Comparison of ENCODE assay signal across 1 cellular context in genomic region chr11:67433536-67434394, GRCh38.
TF ChIP-seq lines count a peak whose summit lies in the region.

No MANE protein-coding gene starts in this region.

TF ChIP-seq in GM12878, 131 proteins besides CTCF, POLR2A, EP300 and RAD21:
- TF ChIP-seq ZBTB33 (IDR thresholded peaks at IDR 0.05) (peak; percentile 86), SUZ12 (IDR thresholded peaks at IDR 0.05; ENCODE audit: unreplicated experiment) (no peak), EZH2 (IDR thresholded peaks at IDR 0.05; ENCODE audit: borderline replicate concordance, control insufficient read depth, low read depth, low read length) (no peak), POLR2AphosphoS2 (IDR thresholded peaks at IDR 0.05; ENCODE audit: low read depth, low read length) (0 out of 2 replicates have a peak, but pooled peaks have one; percentile 19), TAF1 (IDR thresholded peaks at IDR 0.05; ENCODE audit: borderline replicate concordance, low read depth, low read length) (0 out of 2 replicates have a peak, but pooled peaks have one; percentile 29), PBX3 (IDR thresholded peaks at IDR 0.05; ENCODE audit: insufficient replicate concordance, low read depth, low read length) (peak; percentile 9), NR2F1 (conservative IDR thresholded peaks at IDR 0.05) (0 out of 2 replicates have a peak, but pooled peaks have one; percentile 45)
